In the genomic region with DNA sequence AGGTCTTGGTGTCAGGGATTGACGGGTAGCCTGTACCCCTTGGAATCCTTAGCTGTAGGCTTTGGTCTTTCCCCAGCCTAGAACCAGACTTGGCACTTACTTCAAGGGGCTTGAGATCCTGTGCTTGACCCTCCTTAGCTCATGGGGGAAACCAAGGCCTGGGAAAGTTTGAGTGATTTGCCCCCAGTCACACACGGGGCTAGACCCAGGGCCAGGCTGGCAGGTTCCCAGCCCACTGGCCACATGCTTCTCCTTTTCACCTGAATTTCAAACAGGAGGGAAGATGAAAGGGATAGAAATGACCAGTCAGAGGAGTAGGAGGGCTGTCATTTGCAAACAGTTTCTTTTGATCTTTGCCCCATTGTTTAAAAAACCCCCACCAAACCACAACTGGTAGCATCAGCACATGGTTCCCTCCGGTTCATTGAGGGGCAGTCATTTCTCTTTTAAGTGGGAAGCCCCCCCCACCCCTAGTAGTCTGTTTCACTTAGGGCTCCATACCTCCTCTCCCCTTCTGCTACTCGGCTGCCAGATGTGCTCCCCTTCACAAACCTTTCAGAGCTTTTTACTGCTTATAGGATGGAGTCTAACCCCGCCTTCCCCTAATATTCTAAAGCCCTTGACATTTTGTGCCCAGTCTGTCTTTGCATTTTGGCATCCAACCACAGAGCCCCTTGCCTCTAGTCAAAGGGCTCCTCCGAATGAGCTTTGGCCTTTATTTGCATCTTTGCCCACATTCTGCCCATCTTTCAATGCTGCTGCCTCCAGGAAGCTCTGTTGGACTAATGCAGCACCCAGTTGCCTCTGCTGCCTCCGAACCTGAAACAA, we compare ENCODE assay signal across 16 cellular contexts. TPM values are rescaled to one million over a fixed set of nuclear protein-coding genes. Genes with fewer than 3 reads are reported as not detected.
DNase-seq lines count a peak whose midpoint lies in the region; FAIRE-seq and TF ChIP-seq lines count a peak whose summit lies in the region.
"Had no signal": no experiment of that assay in that cellular context is flagged by ENCODE, and none has a peak within 500 bp of the region (broad histone marks: within the 10 kb centered on the region; RNA-seq: fewer than 3 reads in every experiment).

No MANE protein-coding gene starts in this region.

- H3K9me2 ChIP-seq in GM23248 (ENCODE audit: insufficient read depth), result no peaks in the 10 kb centered on the region

- H3K9me3 ChIP-seq in esophagus squamous epithelium, result no peaks in the 10 kb centered on the region
- no peaks in the 10 kb centered on the region for H3K9me3 ChIP-seq in GM23248 (ENCODE audit: low read depth)
- H3K9me3 ChIP-seq in prostate gland, result no peaks in the 10 kb centered on the region
- H3K9me3 ChIP-seq: tibial nerve had no signal

- H3K27me3 ChIP-seq in esophagus squamous epithelium, result no peaks in the 10 kb centered on the region
- no peaks in the 10 kb centered on the region for H3K27me3 ChIP-seq in GM23248 (replicated peaks; ENCODE audit: insufficient read depth)
- no peaks in the 10 kb centered on the region for H3K27me3 ChIP-seq in prostate gland (replicated peaks; ENCODE audit: insufficient read depth)
- H3K27me3 ChIP-seq: tibial nerve had no signal

- TF ChIP-seq POLR2A in esophagus squamous epithelium (IDR thresholded peaks at IDR 0.05) (no peak), prostate gland (IDR thresholded peaks at IDR 0.05) (no peak)

- no peak for FAIRE-seq in RCC 7860 (lab: Jason Lieb, UNC)

- in situ Hi-C loops in GM23248 (cut with MboI), result no loop called here

- intact Hi-C loops in esophagus squamous epithelium (cut with DNase I) (no loop called here), prostate gland (cut with DNase I) (no loop called here)

- H3K9ac ChIP-seq in GM23248, result no peak overlapping the region

- peak overlapping the region in 3 of 4 donors; percentile 8 to 28 (median 11) for H3K27ac ChIP-seq in esophagus squamous epithelium
- H3K27ac ChIP-seq in GM23248, result no peak overlapping the region
- no peak overlapping the region for H3K27ac ChIP-seq in prostate gland
- H3K27ac ChIP-seq: C4-2B had no signal

- H3K36me3 ChIP-seq in esophagus squamous epithelium (no peaks in the 10 kb centered on the region), GM23248 (ENCODE audit: low read depth) (no peaks in the 10 kb centered on the region), prostate gland (no peaks in the 10 kb centered on the region)
- H3K36me3 ChIP-seq: tibial nerve had no signal

- H4K20me1 ChIP-seq in GM23248 (ENCODE audit: insufficient read depth), result no peaks in the 10 kb centered on the region

- DNase-seq in GM12865 (ENCODE audit: low read depth) (peak; percentile 73), NCI-H524 (lab: John Stamatoyannopoulos, UW) (peak; percentile 85 to 93), esophagus squamous epithelium (lab: John Stamatoyannopoulos, UW) (no peak), renal cortical epithelial cell (ENCODE audit: low read depth) (peak; percentile 46), GM23248 (no peak), RCC 7860 (ENCODE audit: low spot score) (no peak), prostate gland (ENCODE audit: low spot score) (no peak)
- DNase-seq: head of caudate nucleus; KG1; NCI-H1105; occipital lobe; SHP77 treated with DMSO at 0.1 percent for 48 hours; stimulated activated CD4-positive, alpha-beta T cell treated with anti-CD3 and anti-CD28 coated beads, Interleukin-4, amount 100 ng/mL, for 1 hour; T-helper 17 cell had no signal

- no peak for TF ChIP-seq CTCF in GM12865 (IDR thresholded peaks at IDR 0.05; ENCODE audit: insufficient read depth, low read depth, low read length, missing control alignments)
- no peak for TF ChIP-seq CTCF in esophagus squamous epithelium (IDR thresholded peaks at IDR 0.05)
- no peak for TF ChIP-seq CTCF in prostate gland (IDR thresholded peaks at IDR 0.05)

- H2AFZ ChIP-seq in GM23248, result no peak overlapping the region

- H3K4me2 ChIP-seq in GM23248 (ENCODE audit: unreplicated experiment), result no peak overlapping the region

- H3F3A ChIP-seq in GM23248 (ENCODE audit: insufficient read depth), result no peaks in the 10 kb centered on the region

- H3K79me2 ChIP-seq in GM23248 (ENCODE audit: insufficient read depth), result no peaks in the 10 kb centered on the region

- WGBS in esophagus squamous epithelium, 2 donors, result 48% methylated on average over 7 of the region's 7 CpGs
- WGBS in GM23248 (ENCODE audit: low coverage in 1 of 2, low lambda C conversion rate in 2 of 2, missing lambda C conversion rate in 2 of 2), 2 experiments, result 73 to 79% methylated on average over 7 of the region's 7 CpGs
- WGBS in prostate gland, result 52% methylated on average over 7 of the region's 7 CpGs

- H3K4me1 ChIP-seq in esophagus squamous epithelium (peaks cover 15 to 82% (median 47%) of the 10 kb centered on the region in 3 donors), GM23248 (ENCODE audit: insufficient read depth) (no peaks in the 10 kb centered on the region), prostate gland (replicated peaks) (peaks cover 21% of the 10 kb centered on the region)

- H3K4me3 ChIP-seq in GM12865 (ENCODE audit: low read depth, low read length), result no peak overlapping the region
- H3K4me3 ChIP-seq in esophagus squamous epithelium, result no peak overlapping the region
- H3K4me3 ChIP-seq in GM23248, result no peak overlapping the region
- no peak overlapping the region for H3K4me3 ChIP-seq in prostate gland
- H3K4me3 ChIP-seq: tibial nerve had no signal

RNA-seq across cellular contexts. Expression of gene ZNRF3, which starts 37.6 kb away (rescaled TPM):
- total RNA-seq in esophagus squamous epithelium (10 to 100 TPM in 1 of 4 donors, 1 to 10 TPM in 3; 6.6 to 10.9 (median 7.2) TPM), renal cortical epithelial cell (6.1 and 26.9 TPM in 2 replicates), prostate gland (10 to 100 TPM; 38.5 to 46.1 TPM)
- 1.8 and 3.9 TPM in 2 replicates for total RNA-seq in GM23248 (2014; rRNA removed; shearing (Covaris generic))
- 0.56 and 0.60 TPM in 2 replicates for polyA plus RNA-seq in GM23248 (2016; fragmentation: Nextera tagmentation; extraction: Ambion mirVana)

Comparison
In these comparisons a context has a peak if more than half of its experiments do, and no peak if none do; other contexts are left out.
1. DNase-seq: peak in GM12865 (single experiment), NCI-H524 (2 of 2) and renal cortical epithelial cell (single experiment); none in esophagus squamous epithelium (single experiment), GM23248 (single experiment), RCC 7860 (single experiment) and prostate gland (single experiment).
2. H3K27ac ChIP-seq: peak in esophagus squamous epithelium (3 of 4); none in GM23248 (single experiment) and prostate gland (0 of 2).